ENCODE assay signal across 9 cellular contexts in the genomic region with DNA sequence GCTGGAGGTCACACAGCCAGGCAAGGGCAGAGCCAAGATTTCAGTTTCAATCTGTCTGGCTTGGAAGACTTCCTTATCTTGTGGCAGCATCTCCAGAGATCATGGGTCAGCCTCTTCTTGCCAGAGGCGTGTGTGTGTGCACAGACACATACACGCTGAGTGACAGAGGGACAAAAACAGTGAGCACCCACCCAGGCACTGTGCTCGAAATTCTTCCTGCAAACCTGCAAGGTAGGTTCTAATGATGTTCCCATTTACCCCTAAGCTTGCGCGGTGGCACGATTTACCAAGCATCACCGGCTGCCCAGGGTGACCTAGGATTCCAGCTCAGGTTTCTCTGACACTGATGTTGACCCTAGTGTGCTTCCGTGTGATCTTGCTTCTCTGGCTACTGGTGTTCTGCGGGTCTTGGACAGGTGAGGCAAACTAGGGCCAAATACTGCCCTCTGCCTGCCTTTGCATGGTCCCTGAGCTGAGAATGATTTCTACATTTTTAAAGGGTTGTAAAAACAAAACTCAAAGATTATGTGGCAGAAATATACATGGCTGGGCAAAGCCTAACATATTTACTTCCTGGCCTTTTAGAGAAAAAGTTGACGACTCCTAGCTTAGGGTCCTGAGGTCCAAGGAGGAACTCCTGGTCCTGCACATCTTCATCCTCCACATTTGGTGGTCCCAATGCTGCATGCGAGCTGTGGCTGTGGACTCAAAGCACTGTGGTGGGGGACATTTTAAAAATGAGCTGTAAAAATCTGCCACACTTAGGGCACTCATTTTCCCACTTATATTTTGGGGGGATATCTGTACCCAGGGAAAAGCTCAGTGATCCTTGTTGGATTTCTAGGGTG.
A peak's percentile ranks its signal among the peaks of the same experiment; 100 is the strongest.
DNase-seq lines count a peak whose midpoint lies in the region; ATAC-seq and TF ChIP-seq lines count a peak whose summit lies in the region.
"Had no signal": no experiment of that assay in that cellular context is flagged by ENCODE, and none has a peak within 500 bp of the region (broad histone marks: within the 10 kb centered on the region; RNA-seq: fewer than 3 reads in every experiment).

No MANE protein-coding gene starts in this region.

- H3K4me3 ChIP-seq in LNCaP clone FGC (ENCODE audit: low read depth, low read length) (peak overlapping the region; percentile 55), MG63 (no peak overlapping the region)

- no peaks in the 10 kb centered on the region for H3K9me3 Mint-ChIP-seq in Calu3 (ENCODE audit: low read depth, unreplicated experiment)
- H3K9me3 Mint-ChIP-seq in brain: peaks cover 6 to 13% (median 9%) of the 10 kb centered on the region in 5 experiments

- TF ChIP-seq CTCF in Calu3 (IDR thresholded peaks at IDR 0.05; ENCODE audit: unreplicated experiment) (no peak), LNCaP clone FGC (IDR thresholded peaks at IDR 0.05; ENCODE audit: control insufficient read depth, extremely low read depth, insufficient read depth) (peak; percentile 49), brain (conservative IDR thresholded peaks at IDR 0.05) (peak; percentile 36 to 51)

- BruUV-seq in Calu3 (replicated peaks; lab: Mats Ljungman, UMichigan): no TSS peak

- ATAC-seq in HG03045 (IDR thresholded peaks at IDR 0.05; ENCODE audit: unreplicated experiment): no peak

- H3K4me3 Mint-ChIP-seq in Calu3 (ENCODE audit: low read depth, unreplicated experiment): peak overlapping the region; percentile 92
- peak overlapping the region; percentile 82 to 89 (median 86) for H3K4me3 Mint-ChIP-seq in brain

- peaks cover 10% of the 10 kb centered on the region for H3K36me3 ChIP-seq in MG63
- H3K36me3 ChIP-seq: SJSA1 had no signal

- H3K4me1 Mint-ChIP-seq in Calu3 (ENCODE audit: low read depth, unreplicated experiment) (peaks cover 7% of the 10 kb centered on the region), brain (peaks cover 63% of the 10 kb centered on the region)

- H3K27me3 Mint-ChIP-seq in Calu3 (ENCODE audit: unreplicated experiment) (peaks cover 31% of the 10 kb centered on the region), brain (peaks cover 11% of the 10 kb centered on the region)

- no peaks in the 10 kb centered on the region for H3K27me3 ChIP-seq in MG63
- H3K27me3 ChIP-seq: SJSA1 had no signal

- no peak for DNase-seq in Calu3
- DNase-seq in LNCaP clone FGC (ENCODE audit: low read depth): peak; percentile 43
- peak; percentile 73 for DNase-seq in mesenteric fat pad (ENCODE audit: low spot score)
- no peak for DNase-seq in posterior vena cava (ENCODE audit: low spot score)
- no peak for DNase-seq in MG63
- DNase-seq in GDM1 (lab: John Stamatoyannopoulos, UW): no peak

- intact Hi-C loops in Calu3 (cut with micrococcal nuclease; ENCODE audit: unreplicated experiment) (loop anchor here (2.0 to 5.0 kb wide), 2 partner anchors 255 to 765 kb away; partner anchors contain the start of gene ZMIZ1), posterior vena cava (cut with DNase I) (loop anchor here (5.0 to 10.0 kb wide), 4 partner anchors 90 to 883 kb away; partner anchors contain the start of gene ZMIZ1 (in 1 of the 2))

- H3K27ac Mint-ChIP-seq in Calu3 (ENCODE audit: unreplicated experiment) (peak overlapping the region; percentile 75), brain (peak overlapping the region; percentile 97 to 99 (median 99))

- H3K36me3 Mint-ChIP-seq in Calu3 (ENCODE audit: insufficient read depth, unreplicated experiment) (peaks cover 13% of the 10 kb centered on the region), brain (peaks cover 4% of the 10 kb centered on the region)

- CTCF ChIA-PET in Calu3 (lab: Charles Lee): interaction anchor here (0.9 to 1.3 kb wide), 2 partner anchors 9 to 11 kb away, joined by 3 to 4 read pairs; no protein-coding TSS in a partner anchor

- no peaks in the 10 kb centered on the region for H3K9me3 ChIP-seq in MG63
- H3K9me3 ChIP-seq: SJSA1 had no signal

Comparison
In these comparisons a context has a peak if more than half of its experiments do, and no peak if none do; other contexts are left out.
1. DNase-seq: peak in LNCaP clone FGC (single experiment) and mesenteric fat pad (single experiment); none in Calu3 (single experiment), posterior vena cava (single experiment), MG63 (single experiment) and GDM1 (single experiment).